Comparison of ENCODE assay signal across 26 cellular contexts in the genomic region with DNA sequence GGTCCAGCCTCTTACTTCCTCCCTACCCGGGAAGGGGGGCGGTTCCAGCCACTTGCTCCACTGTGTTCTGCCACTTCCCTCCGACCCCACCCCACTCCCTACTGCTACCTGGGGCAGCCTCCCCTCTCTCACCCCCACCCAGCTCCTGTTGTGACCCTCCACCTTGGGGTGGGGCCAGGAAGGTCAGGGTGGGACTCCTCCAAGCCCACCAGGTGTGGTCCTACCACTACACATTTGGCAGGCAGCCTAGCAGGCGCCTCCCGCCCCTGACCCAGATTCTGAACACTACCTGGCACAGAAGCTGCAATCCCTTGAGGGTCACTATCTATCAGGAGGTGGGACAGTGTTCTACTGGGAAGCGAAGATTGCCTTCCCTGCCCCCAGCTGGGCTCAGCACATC. TPM values are rescaled to one million over a fixed set of nuclear protein-coding genes. Genes with fewer than 3 reads are reported as not detected.
DNase-seq lines count a peak whose midpoint lies in the region; ATAC-seq and TF ChIP-seq lines count a peak whose summit lies in the region.
"Had no signal": no experiment of that assay in that cellular context is flagged by ENCODE, and none has a peak within 500 bp of the region (broad histone marks: within the 10 kb centered on the region; RNA-seq: fewer than 3 reads in every experiment).

No MANE protein-coding gene starts in this region.

- H3K36me3 Mint-ChIP-seq in dendritic cell treated with granulocyte-macrophage colony-stimulating factor and Interleukin-4, amounts not matched to agents 40 ng/mL and 50 ng/mL, for 4 days (ENCODE audit: low read depth), result no peaks in the 10 kb centered on the region
- H3K36me3 Mint-ChIP-seq in neural progenitor cell, result peaks cover 3% of the 10 kb centered on the region
- H3K36me3 Mint-ChIP-seq in stimulated activated memory B cell treated with anti-CD40 and anti-IgM and Interleukin-4, amounts not matched to agents 10 μg/mL and 1 μg/mL and 100 μg/mL, for 72 hours, result no peaks in the 10 kb centered on the region
- H3K36me3 Mint-ChIP-seq in nephron progenitor cell (ENCODE audit: low read depth), result peaks cover 8% of the 10 kb centered on the region

- peak; percentile 20 for ATAC-seq in stimulated activated memory B cell treated with anti-CD40 and anti-IgM and Interleukin-4, amounts not matched to agents 10 μg/mL and 1 μg/mL and 100 μg/mL, for 72 hours
- no peak for ATAC-seq in stimulated activated naive CD8-positive, alpha-beta T cell treated with anti-CD3 and anti-CD28 coated beads, Interleukin-15, Interleukin-2, amounts not matched to agents 100 U/mL and 50 U/mL, for 24 hours
- ATAC-seq: A549, K562 had no signal

- no peak overlapping the region for H2AFZ ChIP-seq in neural progenitor cell (replicated peaks)

- H4K20me1 ChIP-seq in neural progenitor cell (ENCODE audit: low read depth), result no peaks in the 10 kb centered on the region

- H3K4me2 ChIP-seq in neural progenitor cell, result no peak overlapping the region
- H3K4me2 ChIP-seq: A549 had no signal

- intact Hi-C loops in dendritic cell treated with granulocyte-macrophage colony-stimulating factor and Interleukin-4, amounts not matched to agents 40 ng/mL and 50 ng/mL, for 4 days (cut with micrococcal nuclease), result no loop called here

- H3K9ac ChIP-seq in neural progenitor cell, result no peak overlapping the region

- DNase-seq in H7, result peak; percentile 39
- DNase-seq in neural progenitor cell (ENCODE audit: low spot score), result no peak
- no peak for DNase-seq in nephron progenitor cell
- no peak for DNase-seq in stimulated activated naive CD8-positive, alpha-beta T cell treated with anti-CD3 and anti-CD28 coated beads, Interleukin-15, Interleukin-2, amounts not matched to agents 100 U/mL and 50 U/mL, for 24 hours
- DNase-seq in activated T-cell treated with anti-CD3 and anti-CD28 coated beads, Interleukin-2, amount 50 U/mL, for 48 hours, result no peak
- DNase-seq: CD8-positive, alpha-beta memory T cell; DMS 273 treated with DMSO at 0.1 percent for 48 hours; DMS79; EL; GDM1; Kasumi-1; NCI-H1092 treated with DMSO at 0.1 percent for 48 hours; NCI-H1436 treated with DMSO at 0.1 percent for 48 hours; NCI-H187 treated with DMSO at 0.1 percent for 48 hours; NCI-H2107; NCI-H524 treated with DMSO at 0.1 percent for 48 hours; NCI-H774; SIG-M5; SW 1271 had no signal

- no peaks in the 10 kb centered on the region for H3K79me2 ChIP-seq in neural progenitor cell (ENCODE audit: low read depth)

- no peaks in the 10 kb centered on the region for H3K27me3 Mint-ChIP-seq in dendritic cell treated with granulocyte-macrophage colony-stimulating factor and Interleukin-4, amounts not matched to agents 40 ng/mL and 50 ng/mL, for 4 days
- H3K27me3 Mint-ChIP-seq in neural progenitor cell (ENCODE audit: insufficient read depth, low read depth), result peaks cover 9% of the 10 kb centered on the region
- H3K27me3 Mint-ChIP-seq in stimulated activated memory B cell treated with anti-CD40 and anti-IgM and Interleukin-4, amounts not matched to agents 10 μg/mL and 1 μg/mL and 100 μg/mL, for 72 hours, result peaks cover 18% of the 10 kb centered on the region
- no peaks in the 10 kb centered on the region for H3K27me3 Mint-ChIP-seq in nephron progenitor cell (ENCODE audit: low read depth, poor library complexity)

- no peaks in the 10 kb centered on the region for H3K4me1 ChIP-seq in neural progenitor cell

- H3K36me3 ChIP-seq in H7 (replicated peaks; ENCODE audit: control insufficient read depth, insufficient read depth, low read length) (no peaks in the 10 kb centered on the region), neural progenitor cell (no peaks in the 10 kb centered on the region)
- H3K36me3 ChIP-seq: HAP-1 had no signal

- H3K4me3 ChIP-seq in H7 (ENCODE audit: insufficient read depth, low read depth, low read length), result no peak overlapping the region
- H3K4me3 ChIP-seq in neural progenitor cell, result no peak overlapping the region
- H3K4me3 ChIP-seq: A549, HAP-1, K562, SK-N-MC had no signal

- H3K9me3 ChIP-seq in neural progenitor cell (ENCODE audit: low read depth), result no peaks in the 10 kb centered on the region
- H3K9me3 ChIP-seq: A549, HAP-1 had no signal

- no peaks in the 10 kb centered on the region for H3F3A ChIP-seq in neural progenitor cell (ENCODE audit: low read depth)

- H3K27me3 ChIP-seq in H7 (ENCODE audit: control insufficient read depth, insufficient read depth, low read length) (no peaks in the 10 kb centered on the region), neural progenitor cell (no peaks in the 10 kb centered on the region)

- no peak overlapping the region for H3K27ac ChIP-seq in neural progenitor cell
- H3K27ac ChIP-seq: C4-2B, SK-N-MC had no signal

- peak overlapping the region; percentile 84 for H3K27ac Mint-ChIP-seq in dendritic cell treated with granulocyte-macrophage colony-stimulating factor and Interleukin-4, amounts not matched to agents 40 ng/mL and 50 ng/mL, for 4 days
- H3K27ac Mint-ChIP-seq in neural progenitor cell (no peak overlapping the region), nephron progenitor cell (no peak overlapping the region)
- H3K27ac Mint-ChIP-seq in stimulated activated memory B cell treated with anti-CD40 and anti-IgM and Interleukin-4, amounts not matched to agents 10 μg/mL and 1 μg/mL and 100 μg/mL, for 72 hours, result no peak overlapping the region
- H3K27ac Mint-ChIP-seq: CD8-positive, alpha-beta memory T cell had no signal

- TF ChIP-seq CTCF in neural progenitor cell (IDR thresholded peaks at IDR 0.05) (no peak), nephron progenitor cell (IDR thresholded peaks at IDR 0.05) (no peak)

- H3K4me1 Mint-ChIP-seq in dendritic cell treated with granulocyte-macrophage colony-stimulating factor and Interleukin-4, amounts not matched to agents 40 ng/mL and 50 ng/mL, for 4 days (ENCODE audit: low read depth), result peaks cover 37% of the 10 kb centered on the region
- peaks cover 6% of the 10 kb centered on the region for H3K4me1 Mint-ChIP-seq in neural progenitor cell
- H3K4me1 Mint-ChIP-seq in stimulated activated memory B cell treated with anti-CD40 and anti-IgM and Interleukin-4, amounts not matched to agents 10 μg/mL and 1 μg/mL and 100 μg/mL, for 72 hours, result peaks cover 6% of the 10 kb centered on the region
- H3K4me1 Mint-ChIP-seq in nephron progenitor cell, result peaks cover 28% of the 10 kb centered on the region
- H3K4me1 Mint-ChIP-seq: CD8-positive, alpha-beta memory T cell had no signal

- H3K4me3 Mint-ChIP-seq in dendritic cell treated with granulocyte-macrophage colony-stimulating factor and Interleukin-4, amounts not matched to agents 40 ng/mL and 50 ng/mL, for 4 days, result no peak overlapping the region
- H3K4me3 Mint-ChIP-seq in neural progenitor cell (peak overlapping the region; percentile 60), nephron progenitor cell (no peak overlapping the region)
- no peak overlapping the region for H3K4me3 Mint-ChIP-seq in stimulated activated memory B cell treated with anti-CD40 and anti-IgM and Interleukin-4, amounts not matched to agents 10 μg/mL and 1 μg/mL and 100 μg/mL, for 72 hours
- H3K4me3 Mint-ChIP-seq: CD8-positive, alpha-beta memory T cell had no signal

- no peaks in the 10 kb centered on the region for H3K9me3 Mint-ChIP-seq in dendritic cell treated with granulocyte-macrophage colony-stimulating factor and Interleukin-4, amounts not matched to agents 40 ng/mL and 50 ng/mL, for 4 days
- H3K9me3 Mint-ChIP-seq in neural progenitor cell, result peaks cover 4% of the 10 kb centered on the region
- H3K9me3 Mint-ChIP-seq in stimulated activated memory B cell treated with anti-CD40 and anti-IgM and Interleukin-4, amounts not matched to agents 10 μg/mL and 1 μg/mL and 100 μg/mL, for 72 hours, result no peaks in the 10 kb centered on the region
- H3K9me3 Mint-ChIP-seq in nephron progenitor cell, result peaks cover 16% of the 10 kb centered on the region

RNA-seq across cellular contexts. Expression of gene RAF1, which starts 13.7 kb away (rescaled TPM):
- 158 and 164 TPM in 2 replicates for total RNA-seq in H7 (2014; rRNA removed; shearing (Covaris generic))
- 115 and 130 TPM in 2 replicates for total RNA-seq in neural progenitor cell (ENCODE audit: low replicate concordance)
